2 cellular contexts compared by ENCODE assay signal in genomic region chr4:102787096-102787867, GRCh38.
TF ChIP-seq lines count a peak whose summit lies in the region.

No MANE protein-coding gene starts in this region.

TF ChIP-seq in HEK293, 187 proteins besides CTCF, POLR2A, EP300 and RAD21 (continued from another document):
- peak; percentile 53 for TF ChIP-seq ATF2 (tag by site-specific recombination; IDR thresholded peaks at IDR 0.05; ENCODE audit: low read depth)
- no peak for TF ChIP-seq ZBTB1 (tag by site-specific recombination; IDR thresholded peaks at IDR 0.05)
- TF ChIP-seq ZNF211 (tag by site-specific recombination; IDR thresholded peaks at IDR 0.05; ENCODE audit: low read depth): no peak
- no peak for TF ChIP-seq ZNF785 (tag by site-specific recombination; IDR thresholded peaks at IDR 0.05)
- TF ChIP-seq, protein P1, sequence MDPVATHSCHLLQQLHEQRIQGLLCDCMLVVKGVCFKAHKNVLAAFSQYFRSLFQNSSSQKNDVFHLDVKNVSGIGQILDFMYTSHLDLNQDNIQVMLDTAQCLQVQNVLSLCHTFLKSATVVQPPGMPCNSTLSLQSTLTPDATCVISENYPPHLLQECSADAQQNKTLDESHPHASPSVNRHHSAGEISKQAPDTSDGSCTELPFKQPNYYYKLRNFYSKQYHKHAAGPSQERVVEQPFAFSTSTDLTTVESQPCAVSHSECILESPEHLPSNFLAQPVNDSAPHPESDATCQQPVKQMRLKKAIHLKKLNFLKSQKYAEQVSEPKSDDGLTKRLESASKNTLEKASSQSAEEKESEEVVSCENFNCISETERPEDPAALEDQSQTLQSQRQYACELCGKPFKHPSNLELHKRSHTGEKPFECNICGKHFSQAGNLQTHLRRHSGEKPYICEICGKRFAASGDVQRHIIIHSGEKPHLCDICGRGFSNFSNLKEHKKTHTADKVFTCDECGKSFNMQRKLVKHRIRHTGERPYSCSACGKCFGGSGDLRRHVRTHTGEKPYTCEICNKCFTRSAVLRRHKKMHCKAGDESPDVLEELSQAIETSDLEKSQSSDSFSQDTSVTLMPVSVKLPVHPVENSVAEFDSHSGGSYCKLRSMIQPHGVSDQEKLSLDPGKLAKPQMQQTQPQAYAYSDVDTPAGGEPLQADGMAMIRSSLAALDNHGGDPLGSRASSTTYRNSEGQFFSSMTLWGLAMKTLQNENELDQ (tag by site-specific recombination; IDR thresholded peaks at IDR 0.05; ENCODE audit: low read depth): no peak
- TF ChIP-seq KLF16 (tag by site-specific recombination; IDR thresholded peaks at IDR 0.05): no peak
- no peak for TF ChIP-seq SCRT2 (tag by site-specific recombination; IDR thresholded peaks at IDR 0.05)

TF ChIP-seq in K562, 482 proteins besides CTCF, POLR2A, EP300 and RAD21 (continued from another document and continues in another):
- TF ChIP-seq ZNF584 (CRISPR knock-in tag; IDR thresholded peaks at IDR 0.05; ENCODE audit: low read depth) (peak; percentile 95), FUS (optimal IDR thresholded peaks at IDR 0.05; ENCODE audit: low read depth, low read length) (no peak), ATF7 (IDR thresholded peaks at IDR 0.05) (peak; percentile 61; the same call in 1 of the 2 replicates), STAG1 (CRISPR knock-in tag; IDR thresholded peaks at IDR 0.05; ENCODE audit: borderline replicate concordance) (no peak), JUNB (CRISPR knock-in tag; conservative IDR thresholded peaks at IDR 0.05) (no peak), NR2C1 (IDR thresholded peaks at IDR 0.05) (no peak), NR2C1 (tag; IDR thresholded peaks at IDR 0.05) (peak; percentile 65), SOX6 (IDR thresholded peaks at IDR 0.05) (peak; percentile 29; the same call in 1 of the 2 replicates), TRIM24 (IDR thresholded peaks at IDR 0.05) (peak; percentile 96 to 97), BACH1 (tag; IDR thresholded peaks at IDR 0.05) (peak; percentile 57; the same call in 1 of the 2 replicates), ZNF592 (IDR thresholded peaks at IDR 0.05) (peak; percentile 48; the same call in 1 of the 2 replicates), GTF2A2 (tag; IDR thresholded peaks at IDR 0.05) (peak; percentile 58; the same call in 1 of the 2 replicates), PTBP1 (IDR thresholded peaks at IDR 0.05; ENCODE audit: low read depth, low read length) (no peak), MECOM (CRISPR knock-in tag; IDR thresholded peaks at IDR 0.05) (no peak), ZNF232 (CRISPR knock-in tag; IDR thresholded peaks at IDR 0.05) (no peak), ZNF589 (CRISPR knock-in tag; IDR thresholded peaks at IDR 0.05; ENCODE audit: low read depth) (peak; percentile 88), U2AF2 (optimal IDR thresholded peaks at IDR 0.05; ENCODE audit: low read depth, low read length) (no peak), POLR2H (tag; IDR thresholded peaks at IDR 0.05; ENCODE audit: low read depth) (peak; percentile 75), MIER1 (IDR thresholded peaks at IDR 0.05; ENCODE audit: low read depth) (no peak), ZNF318 (IDR thresholded peaks at IDR 0.05; ENCODE audit: borderline replicate concordance in 1 of 2, low read depth in 1 of 2) (no peak), CEBPG (CRISPR knock-in tag; IDR thresholded peaks at IDR 0.05) (peak; percentile 86), CEBPG (tag; conservative IDR thresholded peaks at IDR 0.05 in 1 of 2, IDR thresholded peaks at IDR 0.05 in 1 of 2) (peak; percentile 20 to 99; a peak in 2 of 4 replicates), GATAD2A (IDR thresholded peaks at IDR 0.05) (no peak), PTTG1 (tag; IDR thresholded peaks at IDR 0.05; ENCODE audit: low read depth) (0 out of 2 replicates have a peak, but pooled peaks have one; percentile 41), ZNF354B (CRISPR knock-in tag; IDR thresholded peaks at IDR 0.05) (no peak), PPARD (CRISPR knock-in tag; IDR thresholded peaks at IDR 0.05) (no peak), SAFB2 (IDR thresholded peaks at IDR 0.05; ENCODE audit: borderline replicate concordance, low read depth, low read length, severe bottlenecking) (no peak), ZNF77 (CRISPR knock-in tag; IDR thresholded peaks at IDR 0.05) (no peak), CAMTA2 (CRISPR knock-in tag; conservative IDR thresholded peaks at IDR 0.05) (no peak), SP2 (IDR thresholded peaks at IDR 0.05; ENCODE audit: extremely low read depth, low read depth, low read length, poor library complexity, severe bottlenecking) (no peak), ZNF57 (CRISPR knock-in tag; IDR thresholded peaks at IDR 0.05) (no peak), ATF6 (CRISPR knock-in tag; IDR thresholded peaks at IDR 0.05) (no peak), JUN (IDR thresholded peaks at IDR 0.05; ENCODE audit: borderline replicate concordance, low read depth, low read length) (peak; percentile 39; the same call in 1 of the 2 replicates), JUN (CRISPR knock-in tag; IDR thresholded peaks at IDR 0.05; ENCODE audit: borderline replicate concordance) (no peak), HDAC3 (IDR thresholded peaks at IDR 0.05; ENCODE audit: borderline replicate concordance, partially characterized antibody) (peak; percentile 37), DNMT1 (IDR thresholded peaks at IDR 0.05) (no peak), CBFB (CRISPR knock-in tag; IDR thresholded peaks at IDR 0.05) (no peak), ZNF324 (CRISPR knock-in tag; IDR thresholded peaks at IDR 0.05) (no peak), CCAR2 (IDR thresholded peaks at IDR 0.05; ENCODE audit: low read depth, low read length) (no peak), MAZ (CRISPR knock-in tag; conservative IDR thresholded peaks at IDR 0.05 in 1 of 2, IDR thresholded peaks at IDR 0.05 in 1 of 2) (no peak)
- TF ChIP-seq, protein P2, sequence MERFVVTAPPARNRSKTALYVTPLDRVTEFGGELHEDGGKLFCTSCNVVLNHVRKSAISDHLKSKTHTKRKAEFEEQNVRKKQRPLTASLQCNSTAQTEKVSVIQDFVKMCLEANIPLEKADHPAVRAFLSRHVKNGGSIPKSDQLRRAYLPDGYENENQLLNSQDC (CRISPR knock-in tag; IDR thresholded peaks at IDR 0.05): no peak
- TF ChIP-seq, protein P3, sequence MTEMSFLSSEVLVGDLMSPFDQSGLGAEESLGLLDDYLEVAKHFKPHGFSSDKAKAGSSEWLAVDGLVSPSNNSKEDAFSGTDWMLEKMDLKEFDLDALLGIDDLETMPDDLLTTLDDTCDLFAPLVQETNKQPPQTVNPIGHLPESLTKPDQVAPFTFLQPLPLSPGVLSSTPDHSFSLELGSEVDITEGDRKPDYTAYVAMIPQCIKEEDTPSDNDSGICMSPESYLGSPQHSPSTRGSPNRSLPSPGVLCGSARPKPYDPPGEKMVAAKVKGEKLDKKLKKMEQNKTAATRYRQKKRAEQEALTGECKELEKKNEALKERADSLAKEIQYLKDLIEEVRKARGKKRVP (CRISPR knock-in tag; IDR thresholded peaks at IDR 0.05): 0 out of 2 replicates have a peak, but pooled peaks have one; percentile 34
- TF ChIP-seq, protein P1 (CRISPR knock-in tag; IDR thresholded peaks at IDR 0.05; ENCODE audit: borderline replicate concordance): no peak
